ENCODE assay signal across 8 cellular contexts in the genomic region with DNA sequence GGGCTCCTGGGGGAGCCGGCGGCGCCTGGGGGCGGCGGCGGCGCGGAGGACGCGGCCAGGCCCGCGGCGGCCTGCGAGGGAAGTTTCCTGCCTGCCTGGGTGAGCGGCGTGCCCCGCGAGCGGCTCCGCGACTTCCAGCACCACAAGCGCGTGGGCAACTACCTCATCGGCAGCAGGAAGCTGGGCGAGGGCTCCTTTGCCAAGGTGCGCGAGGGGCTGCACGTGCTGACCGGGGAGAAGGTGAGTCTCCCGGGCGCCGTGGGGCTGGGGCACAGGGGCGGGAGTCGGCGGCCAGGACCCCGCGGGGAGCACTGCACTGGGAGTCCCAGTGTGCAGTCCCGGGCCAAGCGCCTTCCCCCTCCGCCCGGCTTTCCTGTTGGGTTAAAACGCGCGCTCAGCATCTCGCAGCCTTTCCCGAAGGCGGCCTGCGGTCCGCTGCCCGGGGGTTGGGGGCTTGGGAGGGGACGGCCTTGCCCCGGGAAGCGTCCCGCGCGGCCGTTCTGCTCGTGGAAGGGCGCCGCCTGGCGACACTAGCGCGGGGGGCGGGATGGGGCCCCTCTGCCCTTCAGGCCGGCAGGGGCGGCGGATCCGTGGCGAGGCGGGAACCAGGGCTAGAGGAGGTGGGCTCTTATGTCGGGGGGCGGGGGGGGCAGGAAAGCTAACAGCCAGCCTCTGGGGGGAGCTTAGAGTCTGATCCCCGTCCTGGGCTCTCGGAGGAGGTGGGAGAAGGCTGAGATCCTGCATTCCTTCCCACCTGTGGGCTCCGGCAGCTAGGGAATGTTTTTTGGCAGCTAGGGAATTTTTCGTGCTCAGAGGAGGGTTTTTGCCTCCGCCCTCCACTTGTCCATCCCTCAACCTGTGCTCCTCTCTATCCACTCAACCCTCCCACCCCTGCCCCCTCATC.
DNase-seq lines count a peak whose midpoint lies in the region; ATAC-seq lines count a peak whose summit lies in the region.

No MANE protein-coding gene starts in this region.

- H3K36me3 ChIP-seq in NT2/D1 (ENCODE audit: insufficient read depth, insufficient read length, low read length) (peaks cover 19% of the 10 kb centered on the region), iPS-18a (ENCODE audit: control insufficient read depth, low read depth, low read length) (no peaks in the 10 kb centered on the region)

- H3K4me3 ChIP-seq in NT2/D1 (ENCODE audit: insufficient read length, low read depth): peak overlapping the region; percentile 73
- H3K4me3 ChIP-seq in iPS-18a (ENCODE audit: low read length): peak overlapping the region; percentile 72

- H3K27me3 ChIP-seq in NT2/D1 (ENCODE audit: insufficient read depth, insufficient read length): peaks cover 19% of the 10 kb centered on the region
- peaks cover 34% of the 10 kb centered on the region for H3K27me3 ChIP-seq in iPS-18a (ENCODE audit: control insufficient read depth, insufficient read depth, low read length)

- peaks cover 8% of the 10 kb centered on the region for H3K4me1 Mint-ChIP-seq in activated naive CD8-positive, alpha-beta T cell treated with anti-CD3 and anti-CD28 coated beads, Interleukin-2, amount 50 U/mL, for 24 hours

- no peaks in the 10 kb centered on the region for H3K36me3 Mint-ChIP-seq in activated naive CD8-positive, alpha-beta T cell treated with anti-CD3 and anti-CD28 coated beads, Interleukin-2, amount 50 U/mL, for 24 hours (ENCODE audit: low read depth)

- peaks cover 50% of the 10 kb centered on the region for H3K27me3 Mint-ChIP-seq in activated naive CD8-positive, alpha-beta T cell treated with anti-CD3 and anti-CD28 coated beads, Interleukin-2, amount 50 U/mL, for 24 hours

- H3K9me3 Mint-ChIP-seq in activated naive CD8-positive, alpha-beta T cell treated with anti-CD3 and anti-CD28 coated beads, Interleukin-2, amount 50 U/mL, for 24 hours: no peaks in the 10 kb centered on the region

- H3K4me3 Mint-ChIP-seq in activated naive CD8-positive, alpha-beta T cell treated with anti-CD3 and anti-CD28 coated beads, Interleukin-2, amount 50 U/mL, for 24 hours: no peak overlapping the region

- H3K27ac Mint-ChIP-seq in activated naive CD8-positive, alpha-beta T cell treated with anti-CD3 and anti-CD28 coated beads, Interleukin-2, amount 50 U/mL, for 24 hours: no peak overlapping the region

- peak; percentile 24 to 31 for DNase-seq in NCI-H2081 (lab: John Stamatoyannopoulos, UW)
- DNase-seq in NCI-H2081 treated with DMSO at 0.1 percent for 48 hours (lab: John Stamatoyannopoulos, UW): no peak
- peak; percentile 65 for DNase-seq in NT2/D1 (ENCODE audit: low read depth, low spot score)
- peak; percentile 74 for DNase-seq in activated naive CD8-positive, alpha-beta T cell treated with anti-CD3 and anti-CD28 coated beads, Interleukin-2, amount 50 U/mL, for 24 hours
- peak; percentile 53 for DNase-seq in stimulated activated CD4-positive, alpha-beta T cell treated with anti-CD3 and anti-CD28 coated beads, Interleukin-12 subunit alpha, Interleukin-12 subunit beta, amount 100 ng/mL, for 4 hours
- no peak for DNase-seq in COLO829 (ENCODE audit: low spot score)
- no peak for DNase-seq in NCI-H774 (lab: John Stamatoyannopoulos, UW)

- H3K27ac ChIP-seq in iPS-18a (ENCODE audit: low read length): no peak overlapping the region

- ATAC-seq in activated naive CD8-positive, alpha-beta T cell treated with anti-CD3 and anti-CD28 coated beads, Interleukin-2, amount 50 U/mL, for 24 hours: peak; percentile 45

- H3K9me3 ChIP-seq in NT2/D1 (ENCODE audit: insufficient read depth, low read length) (peaks cover 6% of the 10 kb centered on the region; the same call in 1 of the 2 replicates), iPS-18a (ENCODE audit: control insufficient read depth, low read depth, low read length) (no peaks in the 10 kb centered on the region)

- H3K4me1 ChIP-seq in NT2/D1 (ENCODE audit: insufficient read depth, insufficient read length) (peaks cover 5% of the 10 kb centered on the region), iPS-18a (ENCODE audit: control insufficient read depth, low read depth, low read length) (peaks cover 22% of the 10 kb centered on the region)

- H3K9ac ChIP-seq in NT2/D1 (ENCODE audit: insufficient read length, low read depth) (peak overlapping the region; percentile 93), iPS-18a (ENCODE audit: low read length) (peak overlapping the region; percentile 52)

Comparison
In these comparisons a context has a peak if more than half of its experiments do, and no peak if none do; other contexts are left out.
1. DNase-seq: peak in NCI-H2081 (2 of 2), NT2/D1 (single experiment), activated naive CD8-positive, alpha-beta T cell treated with anti-CD3 and anti-CD28 coated beads, Interleukin-2, amount 50 U/mL, for 24 hours (single experiment) and stimulated activated CD4-positive, alpha-beta T cell treated with anti-CD3 and anti-CD28 coated beads, Interleukin-12 subunit alpha, Interleukin-12 subunit beta, amount 100 ng/mL, for 4 hours (single experiment); none in NCI-H2081 treated with DMSO at 0.1 percent for 48 hours (single experiment), COLO829 (single experiment) and NCI-H774 (single experiment).